ENCODE assay signal across 8 cellular contexts in genomic region chr15:65583701-65584100, GRCh38. TPM values are rescaled to one million over a fixed set of nuclear protein-coding genes. Genes with fewer than 3 reads are reported as not detected.
DNase-seq lines count a peak whose midpoint lies in the region; ATAC-seq and TF ChIP-seq lines count a peak whose summit lies in the region.

No MANE protein-coding gene starts in this region.

- H3K27me3 ChIP-seq in DND-41 (ENCODE audit: insufficient read depth, low read length, poor library complexity): no peaks in the 10 kb centered on the region
- H3K27me3 ChIP-seq in esophagus muscularis mucosa: no peaks in the 10 kb centered on the region

- H3K4me1 ChIP-seq in DND-41 (ENCODE audit: insufficient read depth, low read length): peaks cover 17% of the 10 kb centered on the region
- H3K4me1 ChIP-seq in esophagus muscularis mucosa: peaks cover 0 to 8% (median 0%) of the 10 kb centered on the region in 4 donors

- DNase-seq in DND-41: peak; percentile 61
- DNase-seq in memory B cell (ENCODE audit: low spot score in 2 of 2): no peak
- no peak for DNase-seq in foreskin fibroblast
- DNase-seq in SKM-1 treated with dmso at 0.1 percent for 144 hours (lab: John Stamatoyannopoulos, UW; ENCODE audit: unreplicated experiment): no peak
- DNase-seq in esophagus muscularis mucosa (ENCODE audit: extremely low spot score): no peak

- peak overlapping the region; percentile 25 for H3K4me3 Mint-ChIP-seq in activated T-helper 17 cell treated with anti-CD3 and anti-CD28 coated beads, Interleukin-2, amount 50 U/mL, for 72 hours
- no peak overlapping the region for H3K4me3 Mint-ChIP-seq in memory B cell

- no peak overlapping the region for H3K4me2 ChIP-seq in DND-41 (ENCODE audit: insufficient read depth, low read length)

- ATAC-seq in DND-41 (ENCODE audit: insufficient read depth, low read depth) (peak; percentile 89), memory B cell (ENCODE audit: low read depth) (peak; percentile 79), HG02623 (IDR thresholded peaks at IDR 0.05; ENCODE audit: unreplicated experiment) (no peak)
- ATAC-seq in activated T-helper 17 cell treated with anti-CD3 and anti-CD28 coated beads, Interleukin-2, amount 50 U/mL, for 72 hours (replicated peaks): peak; percentile 88

- H3K4me3 ChIP-seq in DND-41 (ENCODE audit: low read depth in 1 of 2, low read length in 2 of 2) (no peak overlapping the region), foreskin fibroblast (ENCODE audit: low read depth in 1 of 2, low read length in 2 of 2) (no peak overlapping the region), esophagus muscularis mucosa (no peak overlapping the region)

- peaks cover 68% of the 10 kb centered on the region for H3K36me3 ChIP-seq in DND-41 (ENCODE audit: insufficient read depth, low read length)
- H3K36me3 ChIP-seq in KOPT-K1 (ENCODE audit: insufficient read depth, low read length): peaks cover 92% of the 10 kb centered on the region
- peaks cover 35 to 100% (median 80%) of the 10 kb centered on the region in 4 donors for H3K36me3 ChIP-seq in esophagus muscularis mucosa

- H3K27ac ChIP-seq in DND-41 (ENCODE audit: low read length) (0 out of 2 replicates have a peak overlapping the region, but pooled peaks have one; percentile 42), KOPT-K1 (ENCODE audit: low read depth, low read length, poor library complexity, severe bottlenecking) (peak overlapping the region; percentile 54), esophagus muscularis mucosa (replicated peaks in 1 of 4) (peak overlapping the region in 2 of 4 donors; percentile 22 to 24)

- intact Hi-C loops in esophagus muscularis mucosa (cut with DNase I): no loop called here

- peaks cover 14% of the 10 kb centered on the region for H3K4me1 Mint-ChIP-seq in activated T-helper 17 cell treated with anti-CD3 and anti-CD28 coated beads, Interleukin-2, amount 50 U/mL, for 72 hours
- H3K4me1 Mint-ChIP-seq in memory B cell: peaks cover 14% of the 10 kb centered on the region

- H3K36me3 Mint-ChIP-seq in activated T-helper 17 cell treated with anti-CD3 and anti-CD28 coated beads, Interleukin-2, amount 50 U/mL, for 72 hours (ENCODE audit: low read depth): peaks cover 86% of the 10 kb centered on the region
- H3K36me3 Mint-ChIP-seq in memory B cell: peaks cover 34% of the 10 kb centered on the region

- no peak for TF ChIP-seq EP300 in esophagus muscularis mucosa (IDR thresholded peaks at IDR 0.05)

- TF ChIP-seq CTCF in DND-41 (IDR thresholded peaks at IDR 0.05; ENCODE audit: borderline replicate concordance, extremely low read depth, low read length, poor library complexity, severe bottlenecking): no peak
- no peak for TF ChIP-seq CTCF in foreskin fibroblast (IDR thresholded peaks at IDR 0.05; ENCODE audit: low read depth, low read length)
- no peak for TF ChIP-seq CTCF in esophagus muscularis mucosa (IDR thresholded peaks at IDR 0.05)

- peak overlapping the region; percentile 71 for H3K27ac Mint-ChIP-seq in activated T-helper 17 cell treated with anti-CD3 and anti-CD28 coated beads, Interleukin-2, amount 50 U/mL, for 72 hours
- peak overlapping the region; percentile 73 for H3K27ac Mint-ChIP-seq in memory B cell

- H3K9me3 ChIP-seq in DND-41 (ENCODE audit: insufficient read depth, low read length, severe bottlenecking): no peaks in the 10 kb centered on the region
- no peaks in the 10 kb centered on the region for H3K9me3 ChIP-seq in KOPT-K1 (ENCODE audit: insufficient read depth, low read length, poor library complexity, severe bottlenecking)
- no peaks in the 10 kb centered on the region for H3K9me3 ChIP-seq in esophagus muscularis mucosa

- whole genome bisulfite sequencing in esophagus muscularis mucosa: 66% methylated on average over 1 of the region's 1 CpG

- no peaks in the 10 kb centered on the region for H3K9me3 Mint-ChIP-seq in activated T-helper 17 cell treated with anti-CD3 and anti-CD28 coated beads, Interleukin-2, amount 50 U/mL, for 72 hours
- H3K9me3 Mint-ChIP-seq in memory B cell: no peaks in the 10 kb centered on the region

- no peaks in the 10 kb centered on the region for H4K20me1 ChIP-seq in DND-41 (ENCODE audit: insufficient read depth, low read length)

- H2AFZ ChIP-seq in DND-41 (ENCODE audit: low read depth, low read length): no peak overlapping the region

- TF ChIP-seq POLR2A in esophagus muscularis mucosa (IDR thresholded peaks at IDR 0.05; ENCODE audit: low read depth): no peak

- H3K27me3 Mint-ChIP-seq in activated T-helper 17 cell treated with anti-CD3 and anti-CD28 coated beads, Interleukin-2, amount 50 U/mL, for 72 hours: no peaks in the 10 kb centered on the region
- H3K27me3 Mint-ChIP-seq in memory B cell: no peaks in the 10 kb centered on the region

- no peaks in the 10 kb centered on the region for H3K79me2 ChIP-seq in DND-41 (ENCODE audit: insufficient read depth, low read length)

- H3K9ac ChIP-seq in DND-41 (ENCODE audit: low read depth, low read length): no peak overlapping the region

RNA-seq across cellular contexts. Expression of gene INTS14, which starts 27.2 kb away (rescaled TPM):
- 10 to 100 TPM; 40.0 to 77.6 TPM for total RNA-seq in activated T-helper 17 cell treated with anti-CD3 and anti-CD28 coated beads, Interleukin-2, amount 50 U/mL, for 72 hours
- 10 to 100 TPM; 18.9 to 24.2 (median 21.3) TPM for total RNA-seq in esophagus muscularis mucosa

RNA-seq across cellular contexts. Expression of gene SLC24A1, which starts 38.0 kb away (rescaled TPM):
- 1 to 10 TPM; 2.9 to 3.3 TPM for total RNA-seq in activated T-helper 17 cell treated with anti-CD3 and anti-CD28 coated beads, Interleukin-2, amount 50 U/mL, for 72 hours
- total RNA-seq in esophagus muscularis mucosa: 1 to 10 TPM; 3.6 to 5.0 (median 4.3) TPM

RNA-seq across cellular contexts. Expression of gene HACD3, which starts 53.4 kb away (rescaled TPM):
- 10 to 100 TPM; 24.9 to 44.7 TPM for total RNA-seq in activated T-helper 17 cell treated with anti-CD3 and anti-CD28 coated beads, Interleukin-2, amount 50 U/mL, for 72 hours
- total RNA-seq in esophagus muscularis mucosa: 10 to 100 TPM; 19.1 to 29.6 (median 24.8) TPM
